Comparison of ENCODE assay signal across 8 cellular contexts in genomic region chr3:45688194-45688881, GRCh38. TPM values are rescaled to one million over a fixed set of nuclear protein-coding genes. Genes with fewer than 3 reads are reported as not detected.
DNase-seq lines count a peak whose midpoint lies in the region; ATAC-seq, FAIRE-seq and TF ChIP-seq lines count a peak whose summit lies in the region.

No MANE protein-coding gene starts in this region.

- H3K4me3 Mint-ChIP-seq in activated CD4-positive, alpha-beta T cell treated with anti-CD3 and anti-CD28 coated beads for 36 hours = peak overlapping the region; percentile 79
- peak overlapping the region; percentile 84 for H3K4me3 Mint-ChIP-seq in central memory CD8-positive, alpha-beta T cell

- ATAC-seq in activated CD4-positive, alpha-beta T cell treated with anti-CD3 and anti-CD28 coated beads for 36 hours = no peak
- ATAC-seq in central memory CD8-positive, alpha-beta T cell (replicated peaks; ENCODE audit: extremely low read depth, poor library complexity, severe bottlenecking) = peak; percentile 1
- ATAC-seq in HepG2 = peak; percentile 37

- POLR2A ChIA-PET in activated CD4-positive, alpha-beta T cell treated with anti-CD3 and anti-CD28 coated beads for 36 hours (lab: Charles Lee) = no interaction called here
- POLR2A ChIA-PET in HepG2 (lab: Yijun Ruan, JAX) = interaction anchor here (1.4 kb wide), 1 partner anchor 16 kb away, joined by 3 read pairs; no protein-coding TSS in a partner anchor

- H4K20me1 ChIP-seq in HepG2 (ENCODE audit: insufficient read depth, low read length) = no peaks in the 10 kb centered on the region

- 0 out of 5 replicates have a peak, but pooled peaks cover 0 to 3% of the 10 kb centered on the region in 2 experiments for H3K36me3 ChIP-seq in HepG2 (replicated peaks in 1 of 2; ENCODE audit: control insufficient read depth in 1 of 2, insufficient read depth in 2 of 2, low read length in 2 of 2)
- peaks cover 3 to 5% (median 3%) of the 10 kb centered on the region in 5 donors for H3K36me3 ChIP-seq in subcutaneous abdominal adipose tissue (ENCODE audit: control insufficient read depth in 5 of 5, insufficient read depth in 5 of 5, low read length in 5 of 5)

- no peak for TF ChIP-seq RAD21 in HepG2 (CRISPR knock-in tag; IDR thresholded peaks at IDR 0.05)

- no TSS peak for BruUV-seq in HepG2 (replicated peaks; lab: Mats Ljungman, UMichigan)

- peaks cover 32% of the 10 kb centered on the region for H3K36me3 Mint-ChIP-seq in activated CD4-positive, alpha-beta T cell treated with anti-CD3 and anti-CD28 coated beads for 36 hours (ENCODE audit: low read depth)
- peaks cover 34% of the 10 kb centered on the region for H3K36me3 Mint-ChIP-seq in central memory CD8-positive, alpha-beta T cell (ENCODE audit: insufficient read depth)

- DNase-seq in activated CD4-positive, alpha-beta T cell treated with anti-CD3 and anti-CD28 coated beads for 36 hours = peak; percentile 53
- no peak for DNase-seq in activated CD4-positive, alpha-beta T cell treated with anti-CD3 and anti-CD28 coated beads, Interleukin-2, amount 50 U/mL, for 4 hours
- DNase-seq in LNCaP clone FGC (ENCODE audit: low read depth) (no peak), SKM-1 treated with dmso at 0.1 percent for 144 hours (lab: John Stamatoyannopoulos, UW; ENCODE audit: unreplicated experiment) (peak; percentile 18), HepG2 (ENCODE audit: low spot score) (peak; percentile 29), NCI-H128 (lab: John Stamatoyannopoulos, UW; ENCODE audit: unreplicated experiment) (no peak)
- no peak for DNase-seq in central memory CD8-positive, alpha-beta T cell (ENCODE audit: low spot score in 2 of 2)

- CTCF ChIA-PET in activated CD4-positive, alpha-beta T cell treated with anti-CD3 and anti-CD28 coated beads for 36 hours (lab: Charles Lee) = interaction anchor here (1.2 to 3.7 kb wide), 4 partner anchors 16 to 177 kb away, joined by 3 to 20 read pairs (median 4); no protein-coding TSS in a partner anchor
- CTCF ChIA-PET in HepG2 (lab: Yijun Ruan, JAX; ENCODE audit: low intra/inter-chr PET ratio, low total read pairs) = interaction anchor here (1.7 kb wide), 1 partner anchor 23 kb away, joined by 6 read pairs; no protein-coding TSS in a partner anchor

- intact Hi-C loops in activated CD4-positive, alpha-beta T cell treated with anti-CD3 and anti-CD28 coated beads for 36 hours (cut with DNase I, micrococcal nuclease) = loop anchor here in 1 of 2 experiments (5.0 to 10.0 kb wide), 4 partner anchors 606 to 1474 kb away; partner anchors contain the start of genes CCDC12, NBEAL2, SETD2 and ZNF445
- intact Hi-C loops in HepG2 (cut with micrococcal nuclease; ENCODE audit: unreplicated experiment) = no loop called here

- TF ChIP-seq POLR2A in HepG2 (IDR thresholded peaks at IDR 0.05; ENCODE audit: insufficient read depth in 1 of 2, low read depth in 2 of 2, low read length in 2 of 2) = no peak; a peak in 1 of 4 replicates

- in situ Hi-C loops in HepG2 (cut with HindIII; ENCODE audit: extremely low pct_ligation_motif_present, low pct_unique_long_range_greater_than_20kb) = no loop called here

- no peak for FAIRE-seq in HepG2 (lab: Jason Lieb, UNC)

- no peaks in the 10 kb centered on the region for H3K9me3 Mint-ChIP-seq in activated CD4-positive, alpha-beta T cell treated with anti-CD3 and anti-CD28 coated beads for 36 hours (ENCODE audit: low read depth)
- H3K9me3 Mint-ChIP-seq in central memory CD8-positive, alpha-beta T cell = no peaks in the 10 kb centered on the region

- under 1% methylated on average over 19 of the region's 35 CpGs for WGBS in HepG2 (ENCODE audit: low lambda C conversion rate)

- TF ChIP-seq EP300 in HepG2 (IDR thresholded peaks at IDR 0.05; ENCODE audit: low read depth in 2 of 2, low read length in 2 of 2) (no peak), HepG2 (CRISPR knock-in tag; IDR thresholded peaks at IDR 0.05; ENCODE audit: borderline replicate concordance) (no peak)

- peak overlapping the region; percentile 70 for H3K9ac ChIP-seq in HepG2 (ENCODE audit: insufficient read depth, low read depth, low read length)
- peak overlapping the region in 4 of 5 donors; percentile 42 to 80 (median 50) for H3K9ac ChIP-seq in subcutaneous abdominal adipose tissue (ENCODE audit: low read length in 5 of 5)

- H3K79me2 ChIP-seq in HepG2 (ENCODE audit: insufficient read depth, low read length) = peaks cover 39% of the 10 kb centered on the region

- H3K4me1 ChIP-seq in HepG2 (ENCODE audit: insufficient read depth, low read length) = peaks cover 56% of the 10 kb centered on the region
- H3K4me1 ChIP-seq in subcutaneous abdominal adipose tissue (ENCODE audit: control insufficient read depth in 5 of 5, insufficient read depth in 5 of 5, low read length in 5 of 5) = peaks cover 4 to 43% (median 38%) of the 10 kb centered on the region in 5 donors

- peak overlapping the region; percentile 65 for H2AFZ ChIP-seq in HepG2 (ENCODE audit: low read length)

- H3K4me1 Mint-ChIP-seq in activated CD4-positive, alpha-beta T cell treated with anti-CD3 and anti-CD28 coated beads for 36 hours = peaks cover 40% of the 10 kb centered on the region
- peaks cover 56% of the 10 kb centered on the region for H3K4me1 Mint-ChIP-seq in central memory CD8-positive, alpha-beta T cell

- H3K27ac ChIP-seq in HepG2 (ENCODE audit: extremely low read length, insufficient read depth, low read length) (peak overlapping the region; percentile 51), subcutaneous abdominal adipose tissue (ENCODE audit: low read depth, low read length) (peak overlapping the region; percentile 31)

- peaks cover 2% of the 10 kb centered on the region for H3K27me3 Mint-ChIP-seq in activated CD4-positive, alpha-beta T cell treated with anti-CD3 and anti-CD28 coated beads for 36 hours
- no peaks in the 10 kb centered on the region for H3K27me3 Mint-ChIP-seq in central memory CD8-positive, alpha-beta T cell

- peak overlapping the region; percentile 70 for H3K4me3 ChIP-seq in LNCaP clone FGC (ENCODE audit: low read depth, low read length)
- H3K4me3 ChIP-seq in HepG2 (replicated peaks in 1 of 3; ENCODE audit: insufficient read depth in 1 of 3, low read depth in 2 of 3, low read length in 3 of 3) = peak overlapping the region; percentile 74 to 90 (median 89)
- peak overlapping the region; percentile 73 to 93 (median 85) for H3K4me3 ChIP-seq in subcutaneous abdominal adipose tissue (ENCODE audit: low read depth in 1 of 5, low read length in 5 of 5)

- peak overlapping the region; percentile 97 for H3K27ac Mint-ChIP-seq in activated CD4-positive, alpha-beta T cell treated with anti-CD3 and anti-CD28 coated beads for 36 hours
- peak overlapping the region; percentile 99 for H3K27ac Mint-ChIP-seq in central memory CD8-positive, alpha-beta T cell (ENCODE audit: low read depth)

- H3K4me2 ChIP-seq in HepG2 (ENCODE audit: low read depth, low read length) = peak overlapping the region; percentile 85

- TF ChIP-seq CTCF in LNCaP clone FGC (IDR thresholded peaks at IDR 0.05; ENCODE audit: control insufficient read depth, extremely low read depth, insufficient read depth) (no peak), HepG2 (CRISPR knock-in tag; IDR thresholded peaks at IDR 0.05) (no peak; the same call in 1 of the 2 replicates)

- H3K9me3 ChIP-seq in HepG2 (ENCODE audit: low read length) (no peaks in the 10 kb centered on the region), subcutaneous abdominal adipose tissue (ENCODE audit: control insufficient read depth in 5 of 5, low read length in 5 of 5) (no peaks in the 10 kb centered on the region)

- H3K27me3 ChIP-seq in HepG2 (ENCODE audit: control insufficient read depth in 1 of 2, insufficient read depth in 2 of 2, low read length in 2 of 2) (no peaks in the 10 kb centered on the region; a peak in 1 of 5 replicates), subcutaneous abdominal adipose tissue (ENCODE audit: control insufficient read depth in 5 of 5, insufficient read depth in 4 of 5, low read length in 5 of 5) (no peaks in the 10 kb centered on the region)

TF ChIP-seq in HepG2, 621 proteins besides CTCF, POLR2A, EP300 and RAD21 (continues in another document):
- TF ChIP-seq NFYB (CRISPR knock-in tag; IDR thresholded peaks at IDR 0.05) (no peak), ZNF570 (CRISPR knock-in tag; IDR thresholded peaks at IDR 0.05; ENCODE audit: borderline replicate concordance) (0 out of 2 replicates have a peak, but pooled peaks have one; percentile 59), CBX1 (IDR thresholded peaks at IDR 0.05; ENCODE audit: low read depth) (no peak), SALL1 (CRISPR knock-in tag; IDR thresholded peaks at IDR 0.05) (no peak)

RNA-seq across cellular contexts. Expression of gene SACM1L, which starts 0.9 kb away (rescaled TPM):
- 10 to 100 TPM; 34.2 to 51.8 TPM for total RNA-seq in activated CD4-positive, alpha-beta T cell treated with anti-CD3 and anti-CD28 coated beads for 36 hours
- total RNA-seq in HepG2 (2016; rRNA removed; fragmentation: Illumina TruSeq; extraction: Trizol) = 27.8 and 37.4 TPM in 2 replicates
- 4.8 and 5.9 TPM in 2 replicates for total RNA-seq in HepG2 (2016; cell fraction: cytosol; rRNA removed; fragmentation: Illumina TruSeq; extraction: Trizol; ENCODE audit: low read depth)
- 27.1 and 39.1 TPM in 2 replicates for total RNA-seq in HepG2 (2016; cell fraction: insoluble cytoplasmic fraction; rRNA removed; fragmentation: Illumina TruSeq; extraction: Trizol)
- total RNA-seq in HepG2 (2016; cell fraction: membrane; rRNA removed; fragmentation: Illumina TruSeq; extraction: Trizol) = 9.6 and 11.6 TPM in 2 replicates
- total RNA-seq in HepG2 (2016; cell fraction: nucleus; rRNA removed; fragmentation: Illumina TruSeq; extraction: Trizol) = 42.5 and 44.3 TPM in 2 replicates
- polyA plus RNA-seq in HepG2 (2011; rRNA removed) = 12.0 and 15.1 TPM in 2 replicates
- polyA plus RNA-seq in HepG2 (2011; cell fraction: cytosol; rRNA removed) = 3.8 and 6.6 TPM in 2 replicates
- polyA plus RNA-seq in HepG2 (2011; cell fraction: nucleus; rRNA removed) = 12.4 and 14.3 TPM in 2 replicates
- polyA plus RNA-seq in HepG2 (2012) = 16.5 and 20.6 TPM in 2 replicates
- polyA plus RNA-seq in HepG2 (2016; cell fraction: cytosol; fragmentation: Illumina TruSeq; extraction: Trizol; ENCODE audit: low read depth) = 1.5 and 1.7 TPM in 2 replicates
- polyA plus RNA-seq in HepG2 (2016; cell fraction: insoluble cytoplasmic fraction; fragmentation: Illumina TruSeq; extraction: Trizol; ENCODE audit: low read depth) = 32.9 and 37.8 TPM in 2 replicates
- 4.5 and 5.1 TPM in 2 replicates for polyA plus RNA-seq in HepG2 (2016; cell fraction: membrane; fragmentation: Illumina TruSeq; extraction: Trizol; ENCODE audit: low read depth)
- 52.6 and 65.8 TPM in 2 replicates for polyA plus RNA-seq in HepG2 (2016; cell fraction: nucleus; fragmentation: Illumina TruSeq; extraction: Trizol; ENCODE audit: insufficient read depth, low read depth)
- 11.2 and 34.4 TPM in 2 replicates for polyA minus RNA-seq in HepG2 (2011; rRNA and poly(A)+ RNA removed; ENCODE audit: low replicate concordance)
- 13.3 and 19.4 TPM in 2 replicates for polyA minus RNA-seq in HepG2 (2011; cell fraction: cytosol; rRNA and poly(A)+ RNA removed)
- polyA minus RNA-seq in HepG2 (2011; cell fraction: nucleus; rRNA and poly(A)+ RNA removed) = 57.6 and 62.6 TPM in 2 replicates

Comparison
In these comparisons a context has a peak if more than half of its experiments do, and no peak if none do; other contexts are left out.
1. DNase-seq: peak in activated CD4-positive, alpha-beta T cell treated with anti-CD3 and anti-CD28 coated beads for 36 hours (single experiment), SKM-1 treated with dmso at 0.1 percent for 144 hours (single experiment) and HepG2 (single experiment); none in activated CD4-positive, alpha-beta T cell treated with anti-CD3 and anti-CD28 coated beads, Interleukin-2, amount 50 U/mL, for 4 hours (0 of 2), LNCaP clone FGC (single experiment), central memory CD8-positive, alpha-beta T cell (0 of 2) and NCI-H128 (single experiment).
2. Peak in every context shown above with its lines, with median percentiles within 50 percentile points of each other: H3K4me3 ChIP-seq.